ENCODE assay signal across 14 cellular contexts in the genomic region with DNA sequence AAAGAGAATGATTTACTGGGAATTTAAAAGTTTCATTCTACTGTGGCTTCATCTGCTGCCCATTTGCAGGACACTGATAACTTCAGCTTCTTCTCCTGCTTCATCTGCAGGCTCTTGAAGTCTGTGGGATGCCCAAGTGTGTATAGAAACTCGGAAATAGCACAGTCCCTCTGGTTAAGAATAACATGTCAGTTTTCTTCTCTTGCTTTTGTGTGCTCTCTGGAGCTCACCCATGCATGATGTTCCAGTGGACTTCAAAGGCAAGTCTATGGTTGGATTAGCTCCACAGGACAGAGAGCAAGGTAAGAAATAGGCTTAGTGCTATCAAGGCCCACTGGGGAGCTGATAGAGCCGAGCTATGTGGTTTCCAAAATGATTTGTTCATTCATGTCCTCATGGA.
DNase-seq lines count a peak whose midpoint lies in the region; ATAC-seq lines count a peak whose summit lies in the region.
"Had no signal": no experiment of that assay in that cellular context is flagged by ENCODE, and none has a peak within 500 bp of the region (broad histone marks: within the 10 kb centered on the region; RNA-seq: fewer than 3 reads in every experiment).

No MANE protein-coding gene starts in this region.

- DNase-seq in DMS53 (lab: John Stamatoyannopoulos, UW) (peak; percentile 30), DMS53 treated with DMSO at 0.1 percent for 48 hours (lab: John Stamatoyannopoulos, UW; ENCODE audit: unreplicated experiment) (no peak), left kidney (ENCODE audit: low read depth, low spot score) (peak; percentile 63), retina (peak; percentile 25)
- DNase-seq in stimulated activated CD4-positive, alpha-beta T cell treated with anti-CD3 and anti-CD28 coated beads, Interleukin-4, amount 100 ng/mL, for 4 hours, result no peak
- no peak for DNase-seq in activated CD4-positive, alpha-beta T cell treated with anti-CD3 and anti-CD28 coated beads for 48 hours
- DNase-seq: Caco-2; CD4-positive, alpha-beta T cell; GOT3; H7; HFFc6 had no signal

- no peak for ATAC-seq in HG03108 (IDR thresholded peaks at IDR 0.05; ENCODE audit: unreplicated experiment)
- ATAC-seq: A549, HCT116 had no signal

Comparison
In these comparisons a context has a peak if more than half of its experiments do, and no peak if none do; other contexts are left out.
1. DNase-seq: peak in DMS53 (single experiment), left kidney (single experiment) and retina (single experiment); none in DMS53 treated with DMSO at 0.1 percent for 48 hours (single experiment), stimulated activated CD4-positive, alpha-beta T cell treated with anti-CD3 and anti-CD28 coated beads, Interleukin-4, amount 100 ng/mL, for 4 hours (0 of 2) and activated CD4-positive, alpha-beta T cell treated with anti-CD3 and anti-CD28 coated beads for 48 hours (single experiment).